Comparison of ENCODE assay signal across 10 cellular contexts in the genomic region with DNA sequence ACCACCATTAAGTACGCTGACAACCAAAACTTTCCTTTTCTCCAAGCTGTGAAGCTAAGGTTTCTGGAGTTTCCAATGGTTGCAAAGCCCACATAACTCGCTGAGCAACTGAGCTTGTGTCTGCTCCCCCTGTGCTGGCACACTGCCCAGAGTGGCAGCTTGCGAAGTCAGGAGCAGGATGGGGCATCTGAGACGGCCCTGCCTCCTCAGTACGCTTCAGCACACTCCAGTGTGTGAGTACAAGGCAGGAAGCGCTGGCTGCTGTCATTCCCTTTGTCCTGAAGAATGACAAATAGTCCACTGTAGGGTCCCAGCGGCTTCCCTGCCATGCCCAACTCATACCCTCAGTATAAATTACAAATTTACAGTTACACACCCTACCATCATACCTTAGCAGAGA. TPM values are rescaled to one million over a fixed set of nuclear protein-coding genes. Genes with fewer than 3 reads are reported as not detected.
A peak's percentile ranks its signal among the peaks of the same experiment; 100 is the strongest.
DNase-seq lines count a peak whose midpoint lies in the region; ATAC-seq and TF ChIP-seq lines count a peak whose summit lies in the region.
"Had no signal": no experiment of that assay in that cellular context is flagged by ENCODE, and none has a peak within 500 bp of the region (broad histone marks: within the 10 kb centered on the region; RNA-seq: fewer than 3 reads in every experiment).

No MANE protein-coding gene starts in this region.

- no peaks in the 10 kb centered on the region for H3K9me3 ChIP-seq in DND-41 (ENCODE audit: insufficient read depth, low read length, severe bottlenecking)
- H3K9me3 ChIP-seq in WERI-Rb-1 (ENCODE audit: severe bottlenecking), result peaks cover 3% of the 10 kb centered on the region

- H3K36me3 Mint-ChIP-seq in mesothelial cell of epicardium, result no peaks in the 10 kb centered on the region
- no peaks in the 10 kb centered on the region for H3K36me3 Mint-ChIP-seq in activated CD4-positive, alpha-beta memory T cell treated with anti-CD3 and anti-CD28 coated beads, Interleukin-2, amount 10 ng/mL, durations not matched to agents 7 days and 5 days (ENCODE audit: low read depth)

- POLR2A ChIA-PET in activated CD4-positive, alpha-beta memory T cell treated with anti-CD3 and anti-CD28 coated beads, Interleukin-2, amount 10 ng/mL, durations not matched to agents 7 days and 5 days (lab: Charles Lee), result no interaction called here

- H3K4me1 ChIP-seq in DND-41 (ENCODE audit: insufficient read depth, low read length), result peaks cover 8% of the 10 kb centered on the region

- H3K36me3 ChIP-seq in DND-41 (ENCODE audit: insufficient read depth, low read length) (no peaks in the 10 kb centered on the region), WERI-Rb-1 (no peaks in the 10 kb centered on the region)

- peak overlapping the region; percentile 51 for H3K4me2 ChIP-seq in DND-41 (ENCODE audit: insufficient read depth, low read length)

- H3K27ac ChIP-seq in DND-41 (ENCODE audit: low read length), result no peak overlapping the region
- H3K27ac ChIP-seq in WERI-Rb-1, result no peak overlapping the region

- H3K4me3 ChIP-seq in DND-41 (ENCODE audit: low read depth in 1 of 2, low read length in 2 of 2) (no peak overlapping the region), WERI-Rb-1 (ENCODE audit: low read depth, low read length) (no peak overlapping the region)

- DNase-seq in DND-41, result peak; percentile 78
- DNase-seq in NCI-H1694 (lab: John Stamatoyannopoulos, UW), result peak; percentile 96
- DNase-seq in WERI-Rb-1, result peak; percentile 19
- DNase-seq in mesothelial cell of epicardium (ENCODE audit: low spot score in 2 of 2, unreplicated experiment in 2 of 2), result peak; percentile 50 to 67
- no peak for DNase-seq in activated CD4-positive, alpha-beta memory T cell treated with anti-CD3 and anti-CD28 coated beads, Interleukin-2, amount 10 ng/mL, durations not matched to agents 7 days and 5 days
- DNase-seq: activated B cell treated with CpG ODN at 0.5 μM for 24 hours, occipital lobe had no signal

- H3K27ac Mint-ChIP-seq in mesothelial cell of epicardium, result peak overlapping the region; percentile 73
- no peak overlapping the region for H3K27ac Mint-ChIP-seq in activated CD4-positive, alpha-beta memory T cell treated with anti-CD3 and anti-CD28 coated beads, Interleukin-2, amount 10 ng/mL, durations not matched to agents 7 days and 5 days
- H3K27ac Mint-ChIP-seq: activated B cell treated with CpG ODN at 0.5 μM for 24 hours had no signal

- H3K27me3 ChIP-seq in DND-41 (ENCODE audit: insufficient read depth, low read length, poor library complexity), result no peaks in the 10 kb centered on the region
- no peaks in the 10 kb centered on the region for H3K27me3 ChIP-seq in WERI-Rb-1 (ENCODE audit: insufficient read depth, low read depth, severe bottlenecking)

- no peak for TF ChIP-seq CTCF in DND-41 (IDR thresholded peaks at IDR 0.05; ENCODE audit: borderline replicate concordance, extremely low read depth, low read length, poor library complexity, severe bottlenecking)
- TF ChIP-seq CTCF in WERI-Rb-1 (IDR thresholded peaks at IDR 0.05; ENCODE audit: low read depth, low read length), result no peak
- no peak for TF ChIP-seq CTCF in mesothelial cell of epicardium (IDR thresholded peaks at IDR 0.05; ENCODE audit: unreplicated experiment)

- H4K20me1 ChIP-seq in DND-41 (ENCODE audit: insufficient read depth, low read length), result no peaks in the 10 kb centered on the region

- H3K9me3 Mint-ChIP-seq in mesothelial cell of epicardium, result peaks cover 2% of the 10 kb centered on the region
- no peaks in the 10 kb centered on the region for H3K9me3 Mint-ChIP-seq in activated CD4-positive, alpha-beta memory T cell treated with anti-CD3 and anti-CD28 coated beads, Interleukin-2, amount 10 ng/mL, durations not matched to agents 7 days and 5 days
- H3K9me3 Mint-ChIP-seq: activated B cell treated with CpG ODN at 0.5 μM for 24 hours had no signal

- no peak overlapping the region for H3K4me3 Mint-ChIP-seq in mesothelial cell of epicardium
- no peak overlapping the region for H3K4me3 Mint-ChIP-seq in activated CD4-positive, alpha-beta memory T cell treated with anti-CD3 and anti-CD28 coated beads, Interleukin-2, amount 10 ng/mL, durations not matched to agents 7 days and 5 days
- H3K4me3 Mint-ChIP-seq: activated B cell treated with CpG ODN at 0.5 μM for 24 hours had no signal

- H3K27me3 Mint-ChIP-seq in mesothelial cell of epicardium (ENCODE audit: low read depth), result no peaks in the 10 kb centered on the region
- H3K27me3 Mint-ChIP-seq in activated CD4-positive, alpha-beta memory T cell treated with anti-CD3 and anti-CD28 coated beads, Interleukin-2, amount 10 ng/mL, durations not matched to agents 7 days and 5 days, result peaks cover 4% of the 10 kb centered on the region

- CTCF ChIA-PET in activated CD4-positive, alpha-beta memory T cell treated with anti-CD3 and anti-CD28 coated beads, Interleukin-2, amount 10 ng/mL, durations not matched to agents 7 days and 5 days (lab: Charles Lee), result no interaction called here

- ATAC-seq in DND-41 (ENCODE audit: insufficient read depth, low read depth) (peak; percentile 97), HG02610 (IDR thresholded peaks at IDR 0.05; ENCODE audit: unreplicated experiment) (no peak), HG02981 (IDR thresholded peaks at IDR 0.05; ENCODE audit: unreplicated experiment) (no peak), GM19035 (IDR thresholded peaks at IDR 0.05; ENCODE audit: unreplicated experiment) (no peak)

- no peaks in the 10 kb centered on the region for H3K79me2 ChIP-seq in DND-41 (ENCODE audit: insufficient read depth, low read length)

- peaks cover 6% of the 10 kb centered on the region for H3K4me1 Mint-ChIP-seq in mesothelial cell of epicardium
- H3K4me1 Mint-ChIP-seq in activated CD4-positive, alpha-beta memory T cell treated with anti-CD3 and anti-CD28 coated beads, Interleukin-2, amount 10 ng/mL, durations not matched to agents 7 days and 5 days, result no peaks in the 10 kb centered on the region
- H3K4me1 Mint-ChIP-seq: activated B cell treated with CpG ODN at 0.5 μM for 24 hours had no signal

- no peak overlapping the region for H3K9ac ChIP-seq in DND-41 (ENCODE audit: low read depth, low read length)

- H2AFZ ChIP-seq in DND-41 (ENCODE audit: low read depth, low read length), result peak overlapping the region; percentile 28; the same call in 1 of the 2 replicates

RNA-seq across cellular contexts. Expression of a gene that starts 15.1 kb away (rescaled TPM):
- 166 to 188 TPM (median 181 TPM) in 3 replicates for total RNA-seq in mesothelial cell of epicardium
- 100 to 1,000 TPM; 183 to 193 TPM for total RNA-seq in activated CD4-positive, alpha-beta memory T cell treated with anti-CD3 and anti-CD28 coated beads, Interleukin-2, amount 10 ng/mL, durations not matched to agents 7 days and 5 days

RNA-seq across cellular contexts. Expression of a gene that starts 51.5 kb away (rescaled TPM):
- total RNA-seq in mesothelial cell of epicardium, result 8.8 to 13.7 TPM (median 9.3 TPM) in 3 replicates
- total RNA-seq in activated CD4-positive, alpha-beta memory T cell treated with anti-CD3 and anti-CD28 coated beads, Interleukin-2, amount 10 ng/mL, durations not matched to agents 7 days and 5 days, result 10 to 100 TPM; 33.2 to 34.7 TPM

RNA-seq across cellular contexts. Expression of a gene that starts 51.6 kb away (rescaled TPM):
- 15.6 to 17.1 TPM (median 16.8 TPM) in 3 replicates for total RNA-seq in mesothelial cell of epicardium
- 10 to 100 TPM; 18.2 to 18.5 TPM for total RNA-seq in activated CD4-positive, alpha-beta memory T cell treated with anti-CD3 and anti-CD28 coated beads, Interleukin-2, amount 10 ng/mL, durations not matched to agents 7 days and 5 days
